ENCODE assay signal across 8 cellular contexts in genomic region chr15:65286704-65287514, GRCh38. TPM values are rescaled to one million over a fixed set of nuclear protein-coding genes. Genes with fewer than 3 reads are reported as not detected.
DNase-seq lines count a peak whose midpoint lies in the region; ATAC-seq, FAIRE-seq and TF ChIP-seq lines count a peak whose summit lies in the region.

Gene PARP16, minus strand, starts transcription at chr15:65286883. Its CDS starts 457 bp downstream, at chr15:65286426.

- TF ChIP-seq CTCF in kidney (IDR thresholded peaks at IDR 0.05; ENCODE audit: borderline replicate concordance, extremely low read depth, insufficient read depth): peak; percentile 75

- peak; percentile 92 for ATAC-seq in GM19035 (IDR thresholded peaks at IDR 0.05; ENCODE audit: unreplicated experiment)
- ATAC-seq in HG03280 (IDR thresholded peaks at IDR 0.05; ENCODE audit: unreplicated experiment): peak; percentile 93

- peaks cover 3 to 10% of the 10 kb centered on the region in 2 donors for H3K4me1 ChIP-seq in kidney (ENCODE audit: control insufficient read depth in 1 of 2, insufficient read depth in 1 of 2, low read depth in 1 of 2, low read length in 2 of 2)

- peak within 1 kb of the TSS; percentile 70 to 78 for H3K4me3 ChIP-seq in kidney (ENCODE audit: low read length in 2 of 2)

- DNase-seq in AG20443 (ENCODE audit: low spot score): peak; percentile 94
- peak; percentile 62 for DNase-seq in NCI-H345 treated with DMSO at 0.1 percent for 48 hours (lab: John Stamatoyannopoulos, UW; ENCODE audit: unreplicated experiment)
- DNase-seq in activated CD4-positive, CD25-positive, alpha-beta regulatory T cell (lab: John Stamatoyannopoulos, UW): peak; percentile 71 to 88 (median 85)
- DNase-seq in central memory CD4-positive, alpha-beta T cell: peak; percentile 87
- DNase-seq in kidney: peak; percentile 97
- DNase-seq in stimulated activated CD4-positive, alpha-beta T cell treated with anti-CD3 and anti-CD28 coated beads, Interleukin-15, amount 100 ng/mL, for 24 hours: peak; percentile 95

- no peak for FAIRE-seq in kidney (lab: Jason Lieb, UNC)

- H3K27ac ChIP-seq in kidney (ENCODE audit: low read depth in 2 of 2, low read length in 2 of 2): peak within 1 kb of the TSS; percentile 86 to 90

- H3K36me3 ChIP-seq in kidney (ENCODE audit: control insufficient read depth in 1 of 2, insufficient read depth in 2 of 2, low read length in 2 of 2): no peaks in the 10 kb centered on the region

- H3K9ac ChIP-seq in kidney (ENCODE audit: low read length in 2 of 2): peak within 1 kb of the TSS; percentile 30 to 70

- intact Hi-C loops in kidney (cut with DNase I): no loop called here

- no peaks in the 10 kb centered on the region for H3K9me3 ChIP-seq in kidney (ENCODE audit: control insufficient read depth in 1 of 2, low read length in 2 of 2)

RNA-seq across cellular contexts. Expression of gene PARP16, which starts in this region (rescaled TPM):
- total RNA-seq in kidney: 7.8 TPM
- 7.0 TPM for polyA plus RNA-seq in kidney (ENCODE audit: insufficient read depth, low read depth, low replicate concordance)

Comparison
In these comparisons a context has a peak if more than half of its experiments do, and no peak if none do; other contexts are left out.
1. Peak in every context shown above with its lines: DNase-seq, ATAC-seq, H3K4me3 ChIP-seq and H3K27ac ChIP-seq.